Comparison of ENCODE assay signal across 8 cellular contexts in the genomic region with DNA sequence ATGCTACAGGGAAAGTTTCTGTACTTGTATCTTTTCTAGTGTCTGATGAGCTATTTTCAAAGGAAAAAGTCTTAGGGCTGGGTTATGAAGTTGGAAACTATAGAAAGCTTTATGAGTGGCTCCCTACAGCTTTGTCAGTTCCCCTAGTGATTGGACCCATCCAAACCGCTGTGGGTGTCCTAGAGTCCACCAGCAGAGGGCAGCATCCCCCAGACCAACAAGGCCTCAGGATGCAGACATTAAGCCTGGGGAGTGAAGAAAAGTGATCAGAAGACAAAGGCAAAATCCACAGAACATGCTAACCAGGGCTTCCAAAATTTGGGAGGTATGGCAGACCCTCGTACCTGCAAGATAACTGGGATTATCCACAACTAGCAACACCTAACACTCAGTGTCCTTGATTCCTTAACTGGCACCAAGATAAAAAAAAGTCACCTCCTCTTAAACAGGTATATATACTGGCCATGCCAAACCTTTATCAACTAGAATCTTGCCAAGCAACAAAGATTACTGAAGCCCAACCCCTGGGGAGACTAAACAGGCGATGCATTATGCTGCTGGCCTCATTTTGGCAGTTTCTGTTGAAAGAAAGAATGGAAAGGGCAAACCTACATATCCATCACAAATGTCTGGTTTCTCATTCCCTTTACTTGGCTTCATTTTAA.
DNase-seq lines count a peak whose midpoint lies in the region; ATAC-seq and TF ChIP-seq lines count a peak whose summit lies in the region.

No MANE protein-coding gene starts in this region.

- peak overlapping the region; percentile 27 for H2AFZ ChIP-seq in neuronal stem cell (ENCODE audit: low read length)

- no peak overlapping the region for H2AK5ac ChIP-seq in neuronal stem cell (ENCODE audit: low read depth, low read length)

- CTCF ChIA-PET in Panc1 (lab: Charles Lee): interaction anchor here (0.6 to 2.3 kb wide), 9 partner anchors 42 to 147 kb away, joined by 3 to 12 read pairs (median 4); no protein-coding TSS in a partner anchor

- no peak overlapping the region for H2BK15ac ChIP-seq in neuronal stem cell (ENCODE audit: low read length)

- H3K4me2 ChIP-seq in neuronal stem cell (ENCODE audit: insufficient read depth, low read length, poor library complexity, severe bottlenecking): no peak overlapping the region

- H3K36me3 ChIP-seq in HUES64 (ENCODE audit: insufficient read depth, low read length): no peaks in the 10 kb centered on the region
- H3K36me3 ChIP-seq in Panc1 (ENCODE audit: control insufficient read depth, insufficient read depth, low read length): no peaks in the 10 kb centered on the region
- H3K36me3 ChIP-seq in neuronal stem cell (replicated peaks in 1 of 2; ENCODE audit: control insufficient read depth in 2 of 2, insufficient read depth in 2 of 2, low read length in 2 of 2): no peaks in the 10 kb centered on the region

- H3K23ac ChIP-seq in neuronal stem cell (ENCODE audit: low read depth, low read length, poor library complexity): no peak overlapping the region

- H3K4ac ChIP-seq in neuronal stem cell (ENCODE audit: low read length): no peak overlapping the region

- H3K4me3 ChIP-seq in HUES64 (ENCODE audit: low read length) (no peak overlapping the region), Panc1 (ENCODE audit: low read depth in 2 of 2, low read length in 2 of 2) (no peak overlapping the region), fibroblast of the aortic adventitia (ENCODE audit: low read depth, low read length) (no peak overlapping the region), neuronal stem cell (ENCODE audit: low read length in 2 of 2) (no peak overlapping the region)

- intact Hi-C loops in Panc1 (cut with micrococcal nuclease; ENCODE audit: unreplicated experiment): loop anchor here (2.0 to 5.0 kb wide), 2 partner anchors 80 to 93 kb away; no protein-coding TSS in a partner anchor

- no peak overlapping the region for H3K18ac ChIP-seq in neuronal stem cell (ENCODE audit: low read length)

- POLR2A ChIA-PET in Panc1 (lab: Charles Lee): no interaction called here

- no peak overlapping the region for H2BK120ac ChIP-seq in neuronal stem cell (ENCODE audit: low read depth, low read length)

- H3K27ac ChIP-seq in HUES64 (ENCODE audit: low read depth, low read length): peak overlapping the region; percentile 12; the same call in 1 of the 2 replicates
- H3K27ac ChIP-seq in Panc1 (ENCODE audit: low read length): peak overlapping the region; percentile 46; the same call in 1 of the 2 replicates
- H3K27ac ChIP-seq in neuronal stem cell (replicated peaks; ENCODE audit: low read length): peak overlapping the region; percentile 19
- no peak overlapping the region for H3K27ac ChIP-seq in substantia nigra (ENCODE audit: low read depth, low read length, poor library complexity, severe bottlenecking)

- TF ChIP-seq CTCF in Panc1 (IDR thresholded peaks at IDR 0.05) (peak; percentile 86), fibroblast of the aortic adventitia (IDR thresholded peaks at IDR 0.05; ENCODE audit: insufficient read depth, low read length) (peak; percentile 91)

- ATAC-seq in Panc1 (peak; percentile 97), HG03565 (IDR thresholded peaks at IDR 0.05; ENCODE audit: unreplicated experiment) (no peak)

- H3K4me1 ChIP-seq in HUES64 (ENCODE audit: insufficient read depth, low read length) (peaks cover 50% of the 10 kb centered on the region), Panc1 (ENCODE audit: control insufficient read depth, insufficient read depth, low read length) (peaks cover 42% of the 10 kb centered on the region), neuronal stem cell (ENCODE audit: control insufficient read depth in 2 of 2, insufficient read depth in 1 of 2, low read depth in 1 of 2, low read length in 2 of 2) (peaks cover 1 to 8% of the 10 kb centered on the region in 2 donors)

- BruUV-seq in Panc1 (replicated peaks; lab: Mats Ljungman, UMichigan): no TSS peak

- H3K9ac ChIP-seq in HUES64 (ENCODE audit: low read depth, low read length) (no peak overlapping the region), neuronal stem cell (ENCODE audit: low read depth, low read length, poor library complexity) (no peak overlapping the region)

- H2BK5ac ChIP-seq in neuronal stem cell (ENCODE audit: low read length): no peak overlapping the region

- no peaks in the 10 kb centered on the region for H3K79me1 ChIP-seq in neuronal stem cell (ENCODE audit: low read depth, low read length)

- no peak overlapping the region for H3K14ac ChIP-seq in neuronal stem cell (ENCODE audit: low read length)

- H4K91ac ChIP-seq in neuronal stem cell (ENCODE audit: low read depth, low read length, poor library complexity): no peak overlapping the region

- H3K9me3 ChIP-seq in HUES64 (ENCODE audit: insufficient read depth, low read depth, low read length) (no peaks in the 10 kb centered on the region), Panc1 (ENCODE audit: control insufficient read depth, insufficient read depth, low read depth, low read length) (no peaks in the 10 kb centered on the region), neuronal stem cell (replicated peaks in 1 of 2; ENCODE audit: control insufficient read depth in 2 of 2, insufficient read depth in 1 of 2, low read depth in 1 of 2, low read length in 2 of 2) (no peaks in the 10 kb centered on the region)

- in situ Hi-C loops in G401 (cut with HindIII; ENCODE audit: low sequenced_read_pairs) (no loop called here), Panc1 (cut with HindIII; ENCODE audit: low pct_unique_long_range_greater_than_20kb, low sequenced_read_pairs) (no loop called here)

- H4K8ac ChIP-seq in neuronal stem cell (ENCODE audit: low read depth, low read length): no peak overlapping the region

- 7% methylated on average over 3 of the region's 3 CpGs for WGBS in HUES64
- no CpG with 5 or more reads among the region's 3 CpGs for WGBS in neuronal stem cell (ENCODE audit: extremely low coverage in 2 of 2, insufficient read length in 2 of 2, insufficient replicate concordance in 1 of 2), 2 donors

- DNase-seq in G401 (ENCODE audit: low spot score): peak; percentile 89
- DNase-seq in Panc1 (ENCODE audit: low read depth, low spot score): peak; percentile 54
- peak; percentile 26 for DNase-seq in activated T-helper 1 cell treated with Interleukin-2 at 50 U/mL for 16 hours (ENCODE audit: low read depth)
- DNase-seq in fibroblast of the aortic adventitia (ENCODE audit: low read depth): peak; percentile 84
- DNase-seq in neuronal stem cell (ENCODE audit: low spot score): peak; percentile 80
- DNase-seq in substantia nigra (lab: John Stamatoyannopoulos, UW): peak in 47 of 49 donors; percentile 10 to 87 (median 70)

- H3K27me3 ChIP-seq in HUES64 (ENCODE audit: insufficient read depth, low read length) (no peaks in the 10 kb centered on the region), Panc1 (ENCODE audit: control insufficient read depth, insufficient read depth, low read length) (no peaks in the 10 kb centered on the region), neuronal stem cell (ENCODE audit: control insufficient read depth in 3 of 3, insufficient read depth in 3 of 3, low read depth in 1 of 3, low read length in 3 of 3) (no peaks in the 10 kb centered on the region)

- no peak overlapping the region for H2BK12ac ChIP-seq in neuronal stem cell (ENCODE audit: low read length)

Comparison
In these comparisons a context has a peak if more than half of its experiments do, and no peak if none do; other contexts are left out.
1. DNase-seq: peak in every context shown above with its lines; median percentile 89 in G401; 84 in fibroblast of the aortic adventitia; 80 in neuronal stem cell; 70 in substantia nigra; 54 in Panc1; 26 in activated T-helper 1 cell treated with Interleukin-2 at 50 U/mL for 16 hours.